ENCODE assay signal across 22 cellular contexts in the genomic region with DNA sequence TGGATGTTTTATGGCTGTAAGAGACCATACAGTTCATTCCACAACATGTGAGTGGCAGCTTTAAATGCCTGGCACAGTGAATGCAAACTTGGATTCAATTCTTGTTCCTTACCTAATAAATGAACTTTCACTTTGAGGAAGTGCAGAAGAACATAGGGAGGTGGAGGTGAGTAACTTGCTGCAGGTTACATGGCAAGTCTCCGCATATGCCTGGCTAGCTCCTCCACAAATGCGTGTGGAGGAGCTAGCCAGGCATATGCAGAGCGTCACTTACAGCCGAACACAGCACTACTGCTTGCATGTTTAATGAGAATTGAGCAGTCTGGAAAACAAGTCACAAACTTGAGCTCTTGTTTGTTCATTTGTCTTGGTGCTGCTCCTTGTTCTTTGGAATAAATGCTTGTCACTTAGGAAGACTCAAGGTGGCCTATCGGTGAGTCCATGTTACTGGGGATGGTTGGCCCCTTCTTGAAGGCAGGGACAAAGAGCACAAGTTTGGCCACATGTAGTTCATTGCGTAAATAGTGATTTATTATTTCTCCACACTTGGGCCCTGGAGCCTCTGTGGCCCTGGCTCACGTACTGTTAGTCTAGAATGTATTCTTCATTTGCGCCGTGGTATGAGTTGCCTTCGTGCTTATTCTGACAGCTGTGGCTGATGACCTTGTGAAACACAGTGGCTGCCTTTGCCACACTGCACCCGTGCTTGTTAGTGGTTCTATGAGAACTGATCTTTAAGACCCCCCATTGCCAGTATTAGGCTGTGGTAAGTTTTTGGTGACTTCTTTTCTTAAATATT. TPM values are rescaled to one million over a fixed set of nuclear protein-coding genes. Genes with fewer than 3 reads are reported as not detected.
DNase-seq lines count a peak whose midpoint lies in the region; ATAC-seq and TF ChIP-seq lines count a peak whose summit lies in the region.
"Had no signal": no experiment of that assay in that cellular context is flagged by ENCODE, and none has a peak within 500 bp of the region (broad histone marks: within the 10 kb centered on the region; RNA-seq: fewer than 3 reads in every experiment).

No MANE protein-coding gene starts in this region.

- no peaks in the 10 kb centered on the region for H3K27me3 Mint-ChIP-seq in CD4-positive, alpha-beta T cell
- H3K27me3 Mint-ChIP-seq in neural crest cell (ENCODE audit: low read depth), result peaks cover 6% of the 10 kb centered on the region
- H3K27me3 Mint-ChIP-seq in T-cell, result no peaks in the 10 kb centered on the region
- peaks cover 2% of the 10 kb centered on the region for H3K27me3 Mint-ChIP-seq in neural progenitor cell (ENCODE audit: insufficient read depth, low read depth)
- H3K27me3 Mint-ChIP-seq: activated T-helper 17 cell treated with anti-CD3 and anti-CD28 coated beads, Interleukin-2, amount 50 U/mL, for 72 hours; IgD-negative memory B cell had no signal

- H3K4me3 Mint-ChIP-seq in CD4-positive, alpha-beta T cell, result peak overlapping the region; percentile 23
- H3K4me3 Mint-ChIP-seq in neural crest cell, result peak overlapping the region; percentile 54
- no peak overlapping the region for H3K4me3 Mint-ChIP-seq in T-cell
- no peak overlapping the region for H3K4me3 Mint-ChIP-seq in neural progenitor cell
- H3K4me3 Mint-ChIP-seq: activated naive CD8-positive, alpha-beta T cell treated with anti-CD3 and anti-CD28 coated beads for 36 hours; activated T-helper 17 cell treated with anti-CD3 and anti-CD28 coated beads, Interleukin-2, amount 50 U/mL, for 72 hours; CD14-positive monocyte; H9; T-helper 2 cell treated with Interferon-gamma antibody and Interleukin-4, amounts not matched to agents 5 μg/mL and 100 μg/mL, for 36 hours had no signal

- DNase-seq in CD4-positive, alpha-beta T cell, result no peak
- DNase-seq in WERI-Rb-1 (no peak), neural crest cell (ENCODE audit: low read depth, low spot score) (no peak), T-cell (no peak), neural progenitor cell (ENCODE audit: low spot score) (no peak)
- DNase-seq: activated CD8-positive, alpha-beta memory T cell treated with anti-CD3 and anti-CD28 coated beads, Interleukin-2, amount 50 U/mL, for 4 hours; activated naive CD8-positive, alpha-beta T cell treated with anti-CD3 and anti-CD28 coated beads for 36 hours; effector memory CD4-positive, alpha-beta T cell; H9; hippocampal formation; NCI-H524; NK-92 treated with Interleukin-12 subunit alpha and Interleukin-12 subunit beta, amount 100 ng/mL, for 24 hours; sigmoid colon; testis had no signal

- TF ChIP-seq EP300 in gastroesophageal sphincter (IDR thresholded peaks at IDR 0.05), result no peak

- no peak overlapping the region for H3K27ac Mint-ChIP-seq in CD4-positive, alpha-beta T cell
- H3K27ac Mint-ChIP-seq in neural crest cell (ENCODE audit: unreplicated experiment), result no peak overlapping the region
- no peak overlapping the region for H3K27ac Mint-ChIP-seq in T-cell
- H3K27ac Mint-ChIP-seq in neural progenitor cell, result no peak overlapping the region
- H3K27ac Mint-ChIP-seq: activated naive CD8-positive, alpha-beta T cell treated with anti-CD3 and anti-CD28 coated beads for 36 hours; IgD-negative memory B cell; T-helper 2 cell treated with Interferon-gamma antibody and Interleukin-4, amounts not matched to agents 5 μg/mL and 100 μg/mL, for 36 hours had no signal

- H3K79me2 ChIP-seq in neural progenitor cell (ENCODE audit: low read depth), result peaks cover 26% of the 10 kb centered on the region

- peaks cover 15% of the 10 kb centered on the region for H3F3A ChIP-seq in neural progenitor cell (ENCODE audit: low read depth)

- H4K20me1 ChIP-seq in neural progenitor cell (ENCODE audit: low read depth), result peaks cover 14% of the 10 kb centered on the region

- H3K4me1 ChIP-seq in gastroesophageal sphincter, result peaks cover 0 to 70% (median 3%) of the 10 kb centered on the region in 3 donors
- peaks cover 12% of the 10 kb centered on the region for H3K4me1 ChIP-seq in neural progenitor cell

- H3K9me3 ChIP-seq in CD4-positive, alpha-beta T cell (ENCODE audit: control insufficient read depth, low read length), result no peaks in the 10 kb centered on the region
- H3K9me3 ChIP-seq in WERI-Rb-1 (ENCODE audit: severe bottlenecking) (no peaks in the 10 kb centered on the region), gastroesophageal sphincter (no peaks in the 10 kb centered on the region), neural progenitor cell (ENCODE audit: low read depth) (no peaks in the 10 kb centered on the region)
- H3K9me3 ChIP-seq: sigmoid colon, testis had no signal

- peaks cover 39% of the 10 kb centered on the region for H3K36me3 ChIP-seq in WERI-Rb-1
- no peaks in the 10 kb centered on the region for H3K36me3 ChIP-seq in gastroesophageal sphincter
- no peaks in the 10 kb centered on the region for H3K36me3 ChIP-seq in neural progenitor cell
- H3K36me3 ChIP-seq: sigmoid colon had no signal

- no peak for TF ChIP-seq CTCF in CD4-positive, alpha-beta T cell (IDR thresholded peaks at IDR 0.05)
- TF ChIP-seq CTCF in WERI-Rb-1 (IDR thresholded peaks at IDR 0.05; ENCODE audit: low read depth, low read length), result no peak
- TF ChIP-seq CTCF in gastroesophageal sphincter (IDR thresholded peaks at IDR 0.05), result no peak
- no peak for TF ChIP-seq CTCF in neural crest cell (conservative IDR thresholded peaks at IDR 0.05)
- TF ChIP-seq CTCF in neural progenitor cell (IDR thresholded peaks at IDR 0.05), result no peak

- no peaks in the 10 kb centered on the region for H3K36me3 Mint-ChIP-seq in CD4-positive, alpha-beta T cell (ENCODE audit: low read depth)
- H3K36me3 Mint-ChIP-seq in neural crest cell (ENCODE audit: low read depth), result no peaks in the 10 kb centered on the region
- H3K36me3 Mint-ChIP-seq in T-cell, result no peaks in the 10 kb centered on the region
- H3K36me3 Mint-ChIP-seq in neural progenitor cell, result peaks cover 4% of the 10 kb centered on the region
- H3K36me3 Mint-ChIP-seq: CD14-positive monocyte had no signal

- no peak overlapping the region for H3K27ac ChIP-seq in CD4-positive, alpha-beta T cell (ENCODE audit: low read depth, low read length)
- H3K27ac ChIP-seq in WERI-Rb-1, result no peak overlapping the region
- peak overlapping the region; percentile 55 to 94 (median 62) for H3K27ac ChIP-seq in gastroesophageal sphincter
- H3K27ac ChIP-seq in neural progenitor cell, result no peak overlapping the region
- H3K27ac ChIP-seq: testis had no signal

- CTCF ChIA-PET in CD4-positive, alpha-beta T cell (lab: Charles Lee), result interaction anchor here (0.9 to 1.4 kb wide), 2 partner anchors 9 to 28 kb away, joined by 3 to 4 read pairs; no protein-coding TSS in a partner anchor
- CTCF ChIA-PET in T-cell (lab: Charles Lee), result interaction anchor here in 1 of 2 donors (1.0 kb wide), 1 partner anchor 8 kb away, joined by 4 read pairs; no protein-coding TSS in a partner anchor

- peaks cover 67% of the 10 kb centered on the region for H3K4me1 Mint-ChIP-seq in CD4-positive, alpha-beta T cell (ENCODE audit: low read depth)
- H3K4me1 Mint-ChIP-seq in neural crest cell (peaks cover 18% of the 10 kb centered on the region), T-cell (peaks cover 42 to 56% (median 55%) of the 10 kb centered on the region in 3 donors), neural progenitor cell (peaks cover 12% of the 10 kb centered on the region)

- WGBS in gastroesophageal sphincter (ENCODE audit: low coverage in 1 of 2), 2 donors, result 45 to 67% methylated on average over 2 to 7 of the region's 11 CpGs

- H3K9me3 Mint-ChIP-seq in CD4-positive, alpha-beta T cell, result no peaks in the 10 kb centered on the region
- H3K9me3 Mint-ChIP-seq in neural crest cell (no peaks in the 10 kb centered on the region), T-cell (no peaks in the 10 kb centered on the region), neural progenitor cell (no peaks in the 10 kb centered on the region)
- H3K9me3 Mint-ChIP-seq: activated naive CD8-positive, alpha-beta T cell treated with anti-CD3 and anti-CD28 coated beads for 36 hours; activated T-helper 17 cell treated with anti-CD3 and anti-CD28 coated beads, Interleukin-2, amount 50 U/mL, for 72 hours; H9; IgD-negative memory B cell; T-helper 2 cell treated with Interferon-gamma antibody and Interleukin-4, amounts not matched to agents 5 μg/mL and 100 μg/mL, for 36 hours had no signal

- H3K9ac ChIP-seq in neural progenitor cell, result no peak overlapping the region

- POLR2A ChIA-PET in CD4-positive, alpha-beta T cell (lab: Charles Lee), result no interaction called here
- POLR2A ChIA-PET in T-cell (lab: Charles Lee), result no interaction called here

- H3K4me2 ChIP-seq in neural progenitor cell, result no peak overlapping the region

- intact Hi-C loops in CD4-positive, alpha-beta T cell (cut with DNase I, micrococcal nuclease), result loop anchor here (10.0 kb wide), 2 partner anchors 893 to 1013 kb away; a partner anchor contains a TSS

- H3K27me3 ChIP-seq in CD4-positive, alpha-beta T cell (ENCODE audit: control insufficient read depth, insufficient read depth, low read length), result no peaks in the 10 kb centered on the region
- no peaks in the 10 kb centered on the region for H3K27me3 ChIP-seq in WERI-Rb-1 (ENCODE audit: insufficient read depth, low read depth, severe bottlenecking)
- H3K27me3 ChIP-seq in gastroesophageal sphincter, result no peaks in the 10 kb centered on the region
- H3K27me3 ChIP-seq in neural progenitor cell, result peaks cover 14% of the 10 kb centered on the region
- H3K27me3 ChIP-seq: sigmoid colon, testis had no signal

- peak overlapping the region; percentile 97 for H3K4me3 ChIP-seq in WERI-Rb-1 (ENCODE audit: low read depth, low read length)
- H3K4me3 ChIP-seq in gastroesophageal sphincter, result peak overlapping the region; percentile 66 to 86
- H3K4me3 ChIP-seq in neural progenitor cell, result no peak overlapping the region
- H3K4me3 ChIP-seq: sigmoid colon, testis had no signal

- H2AFZ ChIP-seq in neural progenitor cell (replicated peaks), result no peak overlapping the region

- no peak for ATAC-seq in CD4-positive, alpha-beta T cell (ENCODE audit: poor library complexity)
- no peak for ATAC-seq in gastroesophageal sphincter
- no peak for ATAC-seq in GM19324 (IDR thresholded peaks at IDR 0.05; ENCODE audit: low FRiP score, unreplicated experiment)
- no peak for ATAC-seq in GM18867 (IDR thresholded peaks at IDR 0.05; ENCODE audit: unreplicated experiment)
- ATAC-seq in T-cell (replicated peaks in 1 of 4), result no peak
- ATAC-seq: activated T-helper 17 cell treated with anti-CD3 and anti-CD28 coated beads, Interleukin-2, amount 50 U/mL, for 72 hours; Panc1 had no signal

- no peak for TF ChIP-seq POLR2A in gastroesophageal sphincter (IDR thresholded peaks at IDR 0.05)

RNA-seq across cellular contexts. Expression of a gene that starts 3.1 kb away (rescaled TPM):
- total RNA-seq in CD4-positive, alpha-beta T cell, result 1 to 10 TPM; 6.6 to 7.1 TPM
- total RNA-seq in gastroesophageal sphincter, result 100 to 1,000 TPM in 1 of 4 donors, 10 to 100 TPM in 3; 31.2 to 149 (median 82.5) TPM
- total RNA-seq in neural crest cell, result 25.9 and 26.4 TPM in 2 replicates
- total RNA-seq in T-cell, result 10 to 100 TPM in 3 of 5 donors, 1 to 10 TPM in 2; 9.2 to 16.5 (median 13.6) TPM
- total RNA-seq in neural progenitor cell (ENCODE audit: low replicate concordance), result 25.9 and 35.7 TPM in 2 replicates

Comparison
In these comparisons a context has a peak if more than half of its experiments do, and no peak if none do; other contexts are left out.
1. H3K27ac ChIP-seq: peak in gastroesophageal sphincter (4 of 4); none in CD4-positive, alpha-beta T cell (single experiment), WERI-Rb-1 (single experiment) and neural progenitor cell (single experiment).
2. H3K4me3 Mint-ChIP-seq: peak in CD4-positive, alpha-beta T cell (single experiment) and neural crest cell (single experiment); none in T-cell (0 of 3) and neural progenitor cell (single experiment).